ENCODE assay signal across 8 cellular contexts in genomic region chr6:111871725-111872520, GRCh38. TPM values are rescaled to one million over a fixed set of nuclear protein-coding genes. Genes with fewer than 3 reads are reported as not detected.
A peak's percentile ranks its signal among the peaks of the same experiment; 100 is the strongest.
DNase-seq lines count a peak whose midpoint lies in the region; ATAC-seq, FAIRE-seq and TF ChIP-seq lines count a peak whose summit lies in the region.

No MANE protein-coding gene starts in this region.

- H3K4me3 ChIP-seq in BE2C (ENCODE audit: low read depth, low read length), result peak overlapping the region; percentile 87
- H3K4me3 ChIP-seq in GM23248, result peak overlapping the region; percentile 84
- H3K4me3 ChIP-seq in SJCRH30, result peak overlapping the region; percentile 64
- peak overlapping the region; percentile 76 to 90 for H3K4me3 ChIP-seq in small intestine (ENCODE audit: low read depth in 1 of 2, low read length in 2 of 2)

- in situ Hi-C loops in GM23248 (cut with MboI), result loop anchor here (10.0 kb wide), 1 partner anchor 113 kb away; no protein-coding TSS in a partner anchor

- H3K4me1 ChIP-seq in BE2C (peaks cover 9% of the 10 kb centered on the region), GM23248 (ENCODE audit: insufficient read depth) (peaks cover 38% of the 10 kb centered on the region), SJCRH30 (peaks cover 10% of the 10 kb centered on the region), small intestine (ENCODE audit: control insufficient read depth in 2 of 2, insufficient read depth in 1 of 2, low read depth in 1 of 2, low read length in 1 of 2) (peaks cover 0 to 13% of the 10 kb centered on the region in 2 donors)

- H3K79me2 ChIP-seq in GM23248 (ENCODE audit: insufficient read depth), result peaks cover 52% of the 10 kb centered on the region

- TF ChIP-seq CTCF in BE2C (IDR thresholded peaks at IDR 0.05; ENCODE audit: low read depth, low read length), result no peak

- peak overlapping the region; percentile 60 for H3K27ac ChIP-seq in GM23248
- peak overlapping the region; percentile 63 for H3K27ac ChIP-seq in SJCRH30
- H3K27ac ChIP-seq in small intestine (ENCODE audit: low read depth in 1 of 2, low read length in 1 of 2), result peak overlapping the region; percentile 54 to 91

- H3K36me3 ChIP-seq in BE2C (no peaks in the 10 kb centered on the region; the same call in 1 of the 2 replicates), GM23248 (ENCODE audit: low read depth) (no peaks in the 10 kb centered on the region), SJCRH30 (no peaks in the 10 kb centered on the region), small intestine (ENCODE audit: control insufficient read depth in 2 of 2, insufficient read depth in 2 of 2, low read length in 2 of 2) (no peaks in the 10 kb centered on the region)

- WGBS in GM23248 (ENCODE audit: low coverage in 1 of 2, low lambda C conversion rate in 2 of 2, missing lambda C conversion rate in 2 of 2), 2 experiments, result 1% methylated on average over 12 to 18 of the region's 18 CpGs
- WGBS in small intestine, 3 donors, result 3 to 5% (median 4%) methylated on average over 16 to 18 of the region's 18 CpGs

- H4K20me1 ChIP-seq in GM23248 (ENCODE audit: insufficient read depth), result peaks cover 7% of the 10 kb centered on the region; the same call in 1 of the 2 replicates

- H3K9ac ChIP-seq in GM23248, result peak overlapping the region; percentile 84

- no peak for ATAC-seq in GM18868 (IDR thresholded peaks at IDR 0.05; ENCODE audit: unreplicated experiment)

- H2AFZ ChIP-seq in GM23248, result peak overlapping the region; percentile 67

- H3K27me3 ChIP-seq in BE2C (no peaks in the 10 kb centered on the region), GM23248 (replicated peaks; ENCODE audit: insufficient read depth) (no peaks in the 10 kb centered on the region), SJCRH30 (no peaks in the 10 kb centered on the region), small intestine (ENCODE audit: control insufficient read depth in 2 of 2, insufficient read depth in 2 of 2, low read length in 2 of 2) (no peaks in the 10 kb centered on the region)

- H3K9me3 ChIP-seq in BE2C (no peaks in the 10 kb centered on the region), GM23248 (ENCODE audit: low read depth) (no peaks in the 10 kb centered on the region), SJCRH30 (replicated peaks) (no peaks in the 10 kb centered on the region), small intestine (ENCODE audit: control insufficient read depth, low read depth) (no peaks in the 10 kb centered on the region)

- H3K9me2 ChIP-seq in GM23248 (ENCODE audit: insufficient read depth), result no peaks in the 10 kb centered on the region

- DNase-seq in BE2C, result peak; percentile 64
- peak; percentile 59 for DNase-seq in GM23248
- DNase-seq in SJCRH30, result peak in 1 of 2 experiments; percentile 73
- DNase-seq in cerebellar cortex (ENCODE audit: low spot score), result peak; percentile 61
- peak; percentile 79 for DNase-seq in inferior parietal cortex (ENCODE audit: extremely low spot score)
- DNase-seq in small intestine, result peak; percentile 11
- no peak for DNase-seq in stimulated activated CD4-positive, alpha-beta T cell treated with anti-CD3 and anti-CD28 coated beads, Interleukin-12 subunit alpha, Interleukin-12 subunit beta, amount 100 ng/mL, for 4 hours

- peak overlapping the region; percentile 97 for H3K4me2 ChIP-seq in GM23248 (ENCODE audit: unreplicated experiment)

- peaks cover 31% of the 10 kb centered on the region for H3F3A ChIP-seq in GM23248 (ENCODE audit: insufficient read depth)

- no peak for FAIRE-seq in small intestine (lab: Jason Lieb, UNC)

RNA-seq across cellular contexts. Expression of gene FYN, which starts 1.3 kb away (rescaled TPM):
- 221 TPM for polyA plus RNA-seq in BE2C (2012; ENCODE audit: insufficient read depth, insufficient read length, low read depth)
- 166 and 177 TPM in 2 replicates for total RNA-seq in GM23248 (2014; rRNA removed; shearing (Covaris generic))
- 55.6 and 58.6 TPM in 2 replicates for polyA plus RNA-seq in GM23248 (2016; fragmentation: Nextera tagmentation; extraction: Ambion mirVana)
- 57.1 and 67.1 TPM in 2 replicates for total RNA-seq in SJCRH30 (2014; rRNA removed; shearing (Covaris generic))
- polyA plus RNA-seq in small intestine, result 10 to 100 TPM; 17.9 to 33.8 (median 27.1) TPM
